In the genomic region with DNA sequence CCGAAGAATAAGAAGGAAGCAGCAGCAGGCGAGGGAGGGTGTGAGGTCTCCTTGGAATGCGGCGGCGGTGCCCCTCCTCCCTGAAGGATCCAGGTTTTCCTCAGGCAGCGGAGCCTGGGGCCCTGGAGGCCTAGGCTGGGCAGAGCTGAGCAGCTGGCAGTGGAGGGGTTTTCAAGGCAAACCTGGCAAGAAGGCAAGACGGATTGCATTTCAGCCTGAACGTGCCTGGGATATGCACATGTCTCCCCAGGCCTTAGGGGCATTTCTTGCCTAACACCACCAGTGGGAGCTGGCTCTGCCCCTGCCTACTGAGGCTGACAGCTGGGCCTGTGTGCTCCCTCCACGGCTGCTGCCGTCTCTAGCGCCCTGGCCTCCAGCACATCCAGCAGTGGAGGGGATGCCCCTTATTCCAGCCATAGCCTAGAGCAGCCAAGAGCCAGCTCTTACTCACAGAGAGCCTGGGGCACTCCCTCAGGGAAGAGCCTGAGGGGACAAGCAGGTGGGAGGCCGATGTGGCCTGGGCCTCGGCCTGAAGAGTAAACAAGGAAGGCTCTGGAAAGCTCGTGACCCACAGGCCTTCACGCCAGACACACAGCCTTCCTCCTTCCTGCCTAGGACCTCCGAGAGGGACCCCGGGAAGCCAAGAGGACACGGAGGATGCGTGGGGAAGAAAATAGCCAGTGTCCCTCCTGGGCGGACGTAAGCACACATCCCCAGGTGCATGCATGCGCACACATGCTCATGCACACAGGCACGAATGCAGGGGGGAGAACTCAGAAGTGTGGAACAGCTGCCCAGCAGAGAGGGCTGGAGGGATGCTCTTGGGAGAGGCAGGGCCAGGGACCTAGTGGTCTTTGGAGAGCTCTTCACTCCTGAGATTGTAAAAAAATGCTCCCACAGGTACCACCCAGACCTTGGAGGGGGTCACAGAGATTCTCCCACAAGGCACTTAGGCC, we compare ENCODE assay signal across 11 cellular contexts. TPM values are rescaled to one million over a fixed set of nuclear protein-coding genes. Genes with fewer than 3 reads are reported as not detected.
DNase-seq lines count a peak whose midpoint lies in the region; ATAC-seq and TF ChIP-seq lines count a peak whose summit lies in the region.
"Had no signal": no experiment of that assay in that cellular context is flagged by ENCODE, and none has a peak within 500 bp of the region (broad histone marks: within the 10 kb centered on the region; RNA-seq: fewer than 3 reads in every experiment).

No MANE protein-coding gene starts in this region.

- H3K27ac Mint-ChIP-seq in chondrocyte (ENCODE audit: unreplicated experiment), result peak overlapping the region; percentile 82
- no peak overlapping the region for H3K27ac Mint-ChIP-seq in T-cell
- no peak overlapping the region for H3K27ac Mint-ChIP-seq in activated T-cell treated with anti-CD3 and anti-CD28 coated beads, Interleukin-2, amount 50 U/mL, for 24 hours

- H3K9me3 Mint-ChIP-seq in chondrocyte (ENCODE audit: low read depth) (no peaks in the 10 kb centered on the region), T-cell (no peaks in the 10 kb centered on the region)
- H3K9me3 Mint-ChIP-seq in activated T-cell treated with anti-CD3 and anti-CD28 coated beads, Interleukin-2, amount 50 U/mL, for 24 hours, result no peaks in the 10 kb centered on the region

- peak; percentile 67 for TF ChIP-seq CTCF in chondrocyte (IDR thresholded peaks at IDR 0.05)
- no peak for TF ChIP-seq CTCF in mucosa of descending colon (IDR thresholded peaks at IDR 0.05)

- H3K4me1 ChIP-seq in mucosa of descending colon (ENCODE audit: low read depth), result no peaks in the 10 kb centered on the region

- DNase-seq in COLO668 (lab: John Stamatoyannopoulos, UW; ENCODE audit: unreplicated experiment), result peak; percentile 50
- DNase-seq in NCI-H1694 treated with DMSO at 0.1 percent for 48 hours (lab: John Stamatoyannopoulos, UW), result peak; percentile 97
- no peak for DNase-seq in chondrocyte (ENCODE audit: low spot score)
- no peak for DNase-seq in mucosa of descending colon
- DNase-seq in T-cell, result no peak
- DNase-seq in activated T-cell treated with anti-CD3 and anti-CD28 coated beads, Interleukin-2, amount 50 U/mL, for 24 hours, result no peak
- DNase-seq: anterior cingulate cortex had no signal

- H3K36me3 ChIP-seq in mucosa of descending colon (ENCODE audit: low read depth), result no peaks in the 10 kb centered on the region
- H3K36me3 ChIP-seq: neutrophil, thyroid gland had no signal

- intact Hi-C loops in mucosa of descending colon (cut with DNase I, micrococcal nuclease), result no loop called here

- ATAC-seq in mucosa of descending colon (peak; percentile 50), T-cell (replicated peaks in 1 of 4) (no peak), HG03175 (IDR thresholded peaks at IDR 0.05; ENCODE audit: unreplicated experiment) (no peak), GM19395 (IDR thresholded peaks at IDR 0.05; ENCODE audit: unreplicated experiment) (no peak)

- peaks cover 63% of the 10 kb centered on the region for H3K4me1 Mint-ChIP-seq in chondrocyte (ENCODE audit: low read depth)
- no peaks in the 10 kb centered on the region for H3K4me1 Mint-ChIP-seq in T-cell
- no peaks in the 10 kb centered on the region for H3K4me1 Mint-ChIP-seq in activated T-cell treated with anti-CD3 and anti-CD28 coated beads, Interleukin-2, amount 50 U/mL, for 24 hours (ENCODE audit: low read depth)

- POLR2A ChIA-PET in T-cell (lab: Charles Lee), result interaction anchor here in 1 of 2 donors (0.6 kb wide), 1 partner anchor 194 kb away, joined by 7 read pairs; no protein-coding TSS in a partner anchor

- H3K4me3 Mint-ChIP-seq in chondrocyte (ENCODE audit: unreplicated experiment) (no peak overlapping the region), T-cell (no peak overlapping the region)
- H3K4me3 Mint-ChIP-seq in activated T-cell treated with anti-CD3 and anti-CD28 coated beads, Interleukin-2, amount 50 U/mL, for 24 hours, result no peak overlapping the region

- H3K36me3 Mint-ChIP-seq in chondrocyte (ENCODE audit: low read depth) (no peaks in the 10 kb centered on the region), T-cell (no peaks in the 10 kb centered on the region)
- H3K36me3 Mint-ChIP-seq in activated T-cell treated with anti-CD3 and anti-CD28 coated beads, Interleukin-2, amount 50 U/mL, for 24 hours (ENCODE audit: low read depth), result no peaks in the 10 kb centered on the region

- no peaks in the 10 kb centered on the region for H3K9me3 ChIP-seq in mucosa of descending colon
- H3K9me3 ChIP-seq: neutrophil, thyroid gland had no signal

- no peak overlapping the region for H3K4me3 ChIP-seq in mucosa of descending colon
- H3K4me3 ChIP-seq: thyroid gland had no signal

- H3K27me3 Mint-ChIP-seq in chondrocyte (ENCODE audit: low read depth), result no peaks in the 10 kb centered on the region
- H3K27me3 Mint-ChIP-seq in T-cell, result no peaks in the 10 kb centered on the region
- H3K27me3 Mint-ChIP-seq in activated T-cell treated with anti-CD3 and anti-CD28 coated beads, Interleukin-2, amount 50 U/mL, for 24 hours, result no peaks in the 10 kb centered on the region

- CTCF ChIA-PET in T-cell (lab: Charles Lee), result no interaction called here

RNA-seq across cellular contexts. Expression of a gene that starts 23.0 kb away (rescaled TPM):
- 35.7 to 38.4 TPM (median 37.1 TPM) in 3 replicates for total RNA-seq in chondrocyte
- total RNA-seq in mucosa of descending colon, result 10 to 100 TPM; 40.6 to 50.9 (median 46.3) TPM
- 10 to 100 TPM; 19.4 to 31.5 (median 29.2) TPM for total RNA-seq in T-cell

RNA-seq across cellular contexts. Expression of a gene that starts 24.3 kb away (rescaled TPM):
- total RNA-seq in chondrocyte, result 2.0 to 3.2 TPM (median 2.3 TPM) in 3 replicates
- 1 to 10 TPM in 2 of 3 donors, under 1 TPM in 1; 0.96 to 3.1 (median 2.3) TPM for total RNA-seq in mucosa of descending colon
- total RNA-seq in T-cell, result under 1 TPM in 2 of 5 donors, not detected in 3; 0.09 to 0.29 TPM

RNA-seq across cellular contexts. Expression of a gene that starts 56.7 kb away (rescaled TPM):
- total RNA-seq in chondrocyte (0.82 to 6.5 TPM (median 5.8 TPM) in 3 replicates), mucosa of descending colon (10 to 100 TPM in 2 of 3 donors, 1 to 10 TPM in 1; 7.7 to 12.7 (median 11.5) TPM), T-cell (10 to 100 TPM in 1 of 5 donors, 1 to 10 TPM in 4; 3.2 to 15.3 (median 6.2) TPM)

Comparison
In these comparisons a context has a peak if more than half of its experiments do, and no peak if none do; other contexts are left out.
1. DNase-seq: peak in COLO668 (single experiment) and NCI-H1694 treated with DMSO at 0.1 percent for 48 hours (single experiment); none in chondrocyte (single experiment), mucosa of descending colon (0 of 3), T-cell (0 of 34) and activated T-cell treated with anti-CD3 and anti-CD28 coated beads, Interleukin-2, amount 50 U/mL, for 24 hours (single experiment).